ENCODE assay signal across 1 cellular context in the genomic region with DNA sequence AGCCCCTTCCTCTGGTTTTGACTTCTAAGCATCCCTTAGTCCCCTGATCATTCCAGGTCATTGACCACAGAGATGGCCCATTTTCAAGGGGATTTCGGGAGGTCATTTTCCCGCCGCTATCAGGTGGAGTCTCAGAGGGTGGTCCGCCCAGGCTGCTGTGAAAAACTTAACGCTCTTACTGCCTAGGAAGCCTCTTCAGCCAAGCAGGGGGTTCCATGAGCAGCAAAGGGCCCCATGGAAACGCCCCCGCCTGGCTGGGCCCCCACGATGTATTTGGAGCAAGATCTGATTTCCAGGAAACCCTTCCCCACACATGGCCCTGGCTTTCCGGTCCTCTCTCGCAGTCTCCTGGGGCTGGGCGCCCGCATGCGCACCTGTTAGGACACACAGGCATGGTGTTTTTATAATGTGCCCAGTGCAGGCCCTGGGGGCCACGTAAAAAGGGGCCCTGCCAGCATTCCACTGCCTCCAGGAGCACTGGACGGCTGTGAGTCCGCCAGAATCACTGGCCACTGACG.
TF ChIP-seq lines count a peak whose summit lies in the region.

No MANE protein-coding gene starts in this region.

TF ChIP-seq in WTC11, 78 proteins besides CTCF, POLR2A, EP300 and RAD21 (continued from another document):
- TF ChIP-seq AFF4 (CRISPR knock-in tag; IDR thresholded peaks at IDR 0.05; ENCODE audit: borderline replicate concordance): no peak
